In the genomic region with DNA sequence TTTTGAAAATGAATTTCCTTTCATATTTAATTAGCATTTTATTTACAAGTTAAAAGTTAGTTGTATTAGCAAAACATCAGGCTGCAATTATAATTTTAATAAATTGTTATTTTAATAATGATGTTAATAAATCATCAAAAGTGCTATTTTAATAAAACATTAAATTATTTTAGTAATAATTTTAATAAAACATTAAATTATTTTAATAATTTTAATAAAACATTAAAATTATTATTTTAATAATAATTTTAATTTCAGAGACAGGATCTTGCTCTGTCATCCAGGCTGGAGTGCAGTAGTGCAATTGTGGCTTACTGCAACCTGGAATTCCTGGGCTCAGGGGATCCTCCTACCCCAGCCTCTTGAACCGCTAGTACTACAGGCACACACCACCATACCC, we compare ENCODE assay signal across 16 cellular contexts. TPM values are rescaled to one million over a fixed set of nuclear protein-coding genes. Genes with fewer than 3 reads are reported as not detected.
DNase-seq lines count a peak whose midpoint lies in the region; ATAC-seq, FAIRE-seq and TF ChIP-seq lines count a peak whose summit lies in the region.
"Had no signal": no experiment of that assay in that cellular context is flagged by ENCODE, and none has a peak within 500 bp of the region (broad histone marks: within the 10 kb centered on the region; RNA-seq: fewer than 3 reads in every experiment).

No MANE protein-coding gene starts in this region.

- no peak overlapping the region for H3K9ac ChIP-seq in kidney (ENCODE audit: low read length in 2 of 2)
- no peak overlapping the region for H3K9ac ChIP-seq in smooth muscle cell (ENCODE audit: low read depth)

- H3K4me1 Mint-ChIP-seq in WTC11 = no peaks in the 10 kb centered on the region
- peaks cover 25% of the 10 kb centered on the region for H3K4me1 Mint-ChIP-seq in activated CD8-positive, alpha-beta T cell treated with anti-CD3 and anti-CD28 coated beads, Interleukin-2, amount 10 ng/mL, durations not matched to agents 7 days and 5 days (ENCODE audit: low read depth)

- peak overlapping the region; percentile 3 for H3K4me2 ChIP-seq in smooth muscle cell

- peaks cover 39% of the 10 kb centered on the region for H3K79me2 ChIP-seq in smooth muscle cell (ENCODE audit: low read depth)

- no peak for ATAC-seq in WTC11
- no peak for ATAC-seq in GM21528 (IDR thresholded peaks at IDR 0.05; ENCODE audit: low FRiP score, unreplicated experiment)
- no peak for ATAC-seq in activated CD8-positive, alpha-beta T cell treated with anti-CD3 and anti-CD28 coated beads, Interleukin-2, amount 10 ng/mL, durations not matched to agents 7 days and 5 days

- no peak overlapping the region for H3K27ac Mint-ChIP-seq in WTC11
- no peak overlapping the region for H3K27ac Mint-ChIP-seq in activated CD8-positive, alpha-beta T cell treated with anti-CD3 and anti-CD28 coated beads, Interleukin-2, amount 10 ng/mL, durations not matched to agents 7 days and 5 days
- H3K27ac Mint-ChIP-seq: B cell; CD4-positive, alpha-beta T cell had no signal

- H3K36me3 ChIP-seq in kidney (ENCODE audit: control insufficient read depth in 1 of 2, insufficient read depth in 2 of 2, low read length in 2 of 2) (peaks cover 0 to 3% of the 10 kb centered on the region in 2 donors), smooth muscle cell (ENCODE audit: low read depth) (peaks cover 15% of the 10 kb centered on the region), ascending aorta (peaks cover 0 to 5% of the 10 kb centered on the region in 2 donors)

- H3K4me1 ChIP-seq in kidney (ENCODE audit: control insufficient read depth in 1 of 2, insufficient read depth in 1 of 2, low read depth in 1 of 2, low read length in 2 of 2) (peaks cover 0 to 2% of the 10 kb centered on the region in 2 donors), smooth muscle cell (ENCODE audit: low read depth) (no peaks in the 10 kb centered on the region), ascending aorta (peaks cover 0 to 3% of the 10 kb centered on the region in 2 donors)

- CTCF ChIA-PET in WTC11 (lab: Charles Lee) = interaction anchor here (0.7 kb wide), 1 partner anchor 11 kb away, joined by 3 read pairs; no protein-coding TSS in a partner anchor
- CTCF ChIA-PET in activated CD8-positive, alpha-beta T cell treated with anti-CD3 and anti-CD28 coated beads, Interleukin-2, amount 10 ng/mL, durations not matched to agents 7 days and 5 days (lab: Charles Lee) = interaction anchor here (0.8 to 1.9 kb wide), 3 partner anchors 11 to 367 kb away, joined by 3 to 5 read pairs (median 3); no protein-coding TSS in a partner anchor

- POLR2A ChIA-PET in WTC11 (lab: Charles Lee) = no interaction called here
- POLR2A ChIA-PET in activated CD8-positive, alpha-beta T cell treated with anti-CD3 and anti-CD28 coated beads, Interleukin-2, amount 10 ng/mL, durations not matched to agents 7 days and 5 days (lab: Charles Lee) = no interaction called here

- H2AFZ ChIP-seq in smooth muscle cell (ENCODE audit: low read depth) = no peak overlapping the region

- H3F3A ChIP-seq in smooth muscle cell (ENCODE audit: low read depth) = no peaks in the 10 kb centered on the region

- TF ChIP-seq CTCF in WTC11 (IDR thresholded peaks at IDR 0.05) (no peak), kidney (IDR thresholded peaks at IDR 0.05; ENCODE audit: borderline replicate concordance, extremely low read depth, insufficient read depth) (no peak), smooth muscle cell (IDR thresholded peaks at IDR 0.05; ENCODE audit: borderline replicate concordance, insufficient read depth, poor library complexity, severe bottlenecking) (no peak), ascending aorta (IDR thresholded peaks at IDR 0.05) (no peak)

- H3K9me3 ChIP-seq in kidney (ENCODE audit: control insufficient read depth in 1 of 2, low read length in 2 of 2) = no peaks in the 10 kb centered on the region
- no peaks in the 10 kb centered on the region for H3K9me3 ChIP-seq in smooth muscle cell (replicated peaks; ENCODE audit: low read depth)
- no peaks in the 10 kb centered on the region for H3K9me3 ChIP-seq in ascending aorta
- H3K9me3 ChIP-seq: HAP-1 had no signal

- no peak overlapping the region for H3K4me3 Mint-ChIP-seq in WTC11
- H3K4me3 Mint-ChIP-seq in activated CD8-positive, alpha-beta T cell treated with anti-CD3 and anti-CD28 coated beads, Interleukin-2, amount 10 ng/mL, durations not matched to agents 7 days and 5 days = no peak overlapping the region
- H3K4me3 Mint-ChIP-seq: B cell; CD4-positive, alpha-beta T cell had no signal

- H3K27me3 Mint-ChIP-seq in WTC11 (ENCODE audit: low read depth) = no peaks in the 10 kb centered on the region
- H3K27me3 Mint-ChIP-seq in activated CD8-positive, alpha-beta T cell treated with anti-CD3 and anti-CD28 coated beads, Interleukin-2, amount 10 ng/mL, durations not matched to agents 7 days and 5 days (ENCODE audit: low read depth) = no peaks in the 10 kb centered on the region
- H3K27me3 Mint-ChIP-seq: B cell; CD4-positive, alpha-beta T cell had no signal

- DNase-seq in WTC11 (ENCODE audit: low spot score) = no peak
- no peak for DNase-seq in kidney
- DNase-seq in smooth muscle cell (lab: John Stamatoyannopoulos, UW; ENCODE audit: unreplicated experiment) = no peak
- DNase-seq in activated CD8-positive, alpha-beta T cell treated with anti-CD3 and anti-CD28 coated beads, Interleukin-2, amount 10 ng/mL, durations not matched to agents 7 days and 5 days = no peak
- no peak for DNase-seq in ascending aorta (ENCODE audit: low spot score in 2 of 2)
- DNase-seq: ACHN; C1 segment of cervical spinal cord; CD4-positive, alpha-beta T cell; DMS79; IMR-90 had no signal

- peaks cover 5% of the 10 kb centered on the region for H3K9me3 Mint-ChIP-seq in WTC11
- H3K9me3 Mint-ChIP-seq in activated CD8-positive, alpha-beta T cell treated with anti-CD3 and anti-CD28 coated beads, Interleukin-2, amount 10 ng/mL, durations not matched to agents 7 days and 5 days (ENCODE audit: insufficient read depth) = no peaks in the 10 kb centered on the region
- H3K9me3 Mint-ChIP-seq: CD4-positive, alpha-beta T cell had no signal

- FAIRE-seq in A204.1 (lab: Jason Lieb, UNC) = peak; percentile 96
- peak; percentile 99 for FAIRE-seq in kidney (lab: Jason Lieb, UNC)
- FAIRE-seq: GM12891 had no signal

- intact Hi-C loops in kidney (cut with DNase I) = no loop called here
- intact Hi-C loops in ascending aorta (cut with DNase I) = no loop called here

- peaks cover 20% of the 10 kb centered on the region for H3K36me3 Mint-ChIP-seq in WTC11
- H3K36me3 Mint-ChIP-seq in activated CD8-positive, alpha-beta T cell treated with anti-CD3 and anti-CD28 coated beads, Interleukin-2, amount 10 ng/mL, durations not matched to agents 7 days and 5 days (ENCODE audit: low read depth) = peaks cover 26% of the 10 kb centered on the region

- whole genome bisulfite sequencing in smooth muscle cell (ENCODE audit: low lambda C conversion rate) = 78% methylated on average over 1 of the region's 1 CpG

- H3K27me3 ChIP-seq in smooth muscle cell (ENCODE audit: low read depth) (no peaks in the 10 kb centered on the region), ascending aorta (no peaks in the 10 kb centered on the region)

- H3K4me3 ChIP-seq in kidney (ENCODE audit: low read length in 2 of 2) = no peak overlapping the region
- H3K4me3 ChIP-seq in smooth muscle cell = no peak overlapping the region
- H3K4me3 ChIP-seq in ascending aorta = no peak overlapping the region
- H3K4me3 ChIP-seq: HAP-1 had no signal

- H4K20me1 ChIP-seq in smooth muscle cell (ENCODE audit: low read depth) = peaks cover 62% of the 10 kb centered on the region

- H3K27ac ChIP-seq in kidney (ENCODE audit: low read depth in 2 of 2, low read length in 2 of 2) (no peak overlapping the region), smooth muscle cell (ENCODE audit: low read depth) (no peak overlapping the region), ascending aorta (no peak overlapping the region)
- H3K27ac ChIP-seq: 22Rv1 had no signal

TF ChIP-seq in WTC11, 78 proteins besides CTCF, POLR2A, EP300 and RAD21:
- TF ChIP-seq, protein P1, sequence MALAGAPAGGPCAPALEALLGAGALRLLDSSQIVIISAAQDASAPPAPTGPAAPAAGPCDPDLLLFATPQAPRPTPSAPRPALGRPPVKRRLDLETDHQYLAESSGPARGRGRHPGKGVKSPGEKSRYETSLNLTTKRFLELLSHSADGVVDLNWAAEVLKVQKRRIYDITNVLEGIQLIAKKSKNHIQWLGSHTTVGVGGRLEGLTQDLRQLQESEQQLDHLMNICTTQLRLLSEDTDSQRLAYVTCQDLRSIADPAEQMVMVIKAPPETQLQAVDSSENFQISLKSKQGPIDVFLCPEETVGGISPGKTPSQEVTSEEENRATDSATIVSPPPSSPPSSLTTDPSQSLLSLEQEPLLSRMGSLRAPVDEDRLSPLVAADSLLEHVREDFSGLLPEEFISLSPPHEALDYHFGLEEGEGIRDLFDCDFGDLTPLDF (CRISPR knock-in tag; IDR thresholded peaks at IDR 0.05) = no peak
- TF ChIP-seq CBFB (CRISPR knock-in tag; IDR thresholded peaks at IDR 0.05; ENCODE audit: low read depth) (no peak), HMGA2 (CRISPR knock-in tag; IDR thresholded peaks at IDR 0.05) (peak; percentile 96)

RNA-seq across cellular contexts. Expression of a gene that starts 10.8 kb away (rescaled TPM):
- total RNA-seq in WTC11 (2021) (20.5 to 25.2 TPM (median 25.0 TPM) in 3 replicates), kidney (22.8 TPM), smooth muscle cell (59.1 and 59.2 TPM in 2 replicates), ascending aorta (3.4 TPM)
- polyA plus RNA-seq in kidney (ENCODE audit: insufficient read depth, low read depth, low replicate concordance) (14.2 TPM), smooth muscle cell (17.4 and 21.3 TPM in 2 replicates)
- 10 to 100 TPM; 27.4 to 32.2 TPM for total RNA-seq in activated CD8-positive, alpha-beta T cell treated with anti-CD3 and anti-CD28 coated beads, Interleukin-2, amount 10 ng/mL, durations not matched to agents 7 days and 5 days
